In the genomic region with DNA sequence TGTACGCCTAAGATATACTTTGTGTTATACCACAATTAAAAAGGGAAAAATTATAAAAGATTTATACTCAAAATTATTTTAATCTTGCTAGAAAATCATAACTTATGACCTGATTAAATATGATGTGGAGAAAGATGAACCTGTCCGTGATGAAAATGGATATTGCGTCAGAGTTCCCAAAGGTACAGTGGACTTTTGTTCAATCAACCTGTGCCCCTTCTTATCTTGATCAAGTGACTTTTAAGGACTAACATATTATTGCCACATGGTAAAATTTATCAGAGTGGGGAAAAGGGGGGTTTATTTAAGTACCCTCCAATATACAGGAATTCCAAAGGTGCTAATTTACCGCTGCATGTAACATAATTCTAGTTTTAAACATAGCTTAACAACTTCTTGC, we compare ENCODE assay signal across 33 cellular contexts. TPM values are rescaled to one million over a fixed set of nuclear protein-coding genes. Genes with fewer than 3 reads are reported as not detected.
"Had no signal": no experiment of that assay in that cellular context is flagged by ENCODE, and none has a peak within 500 bp of the region (broad histone marks: within the 10 kb centered on the region; RNA-seq: fewer than 3 reads in every experiment).

No MANE protein-coding gene starts in this region.

- H3K4me3 ChIP-seq: coronary artery, dorsolateral prefrontal cortex, esophagus squamous epithelium, gastrocnemius medialis, heart right ventricle, left lung, lower lobe of right lung, mucosa of descending colon had no signal

- DNase-seq: dermis blood vessel endothelial cell; dorsolateral prefrontal cortex; effector CD4-positive, alpha-beta T cell; effector memory CD8-positive, alpha-beta T cell; endodermal cell; erythroblast; esophagus squamous epithelium; foreskin fibroblast; foreskin melanocyte; gastrocnemius medialis; glutamatergic neuron; head of caudate nucleus; heart right ventricle; hypothalamus; immature natural killer cell; islet precursor cell; kidney; kidney glomerular epithelial cell; left colon; left lung; left ventricle myocardium superior; lower lobe of right lung; mesenchymal stem cell; mucosa of descending colon; naive B cell had no signal

- H3K27ac ChIP-seq: coronary artery, dorsolateral prefrontal cortex, epithelial cell of prostate, esophagus squamous epithelium, gastrocnemius medialis, heart right ventricle, left lung, lower lobe of right lung had no signal

- H3K27me3 ChIP-seq: dorsolateral prefrontal cortex, esophagus squamous epithelium, gastrocnemius medialis, left lung had no signal

- ATAC-seq: effector memory CD8-positive, alpha-beta T cell; esophagus mucosa; gastrocnemius medialis; heart right ventricle; left colon; left lung; left ventricle myocardium superior; lower lobe of right lung; mucosa of descending colon had no signal

- H3K4me1 ChIP-seq: esophagus squamous epithelium, gastrocnemius medialis, heart right ventricle, left lung, lower lobe of right lung had no signal

- FAIRE-seq: endometrium, kidney had no signal

- H3K9me3 ChIP-seq: esophagus squamous epithelium, gastrocnemius medialis, heart right ventricle, left lung, lower lobe of right lung, mucosa of descending colon had no signal

- H3K36me3 ChIP-seq: esophagus squamous epithelium, gastrocnemius medialis, heart right ventricle, left lung, lower lobe of right lung had no signal

RNA-seq across cellular contexts. Expression of a gene that starts 39.6 kb away (rescaled TPM):
- total RNA-seq: dermis blood vessel endothelial cell, glomerular endothelial cell, lung microvascular endothelial cell, mesothelial cell of epicardium, myocyte had no signal

RNA-seq across cellular contexts. Expression of a gene that starts 43.9 kb away (rescaled TPM):
- total RNA-seq: left ventricle myocardium superior, myocyte had no signal
- polyA plus RNA-seq: heart right ventricle had no signal
